Comparison of ENCODE assay signal across 11 cellular contexts in genomic region chr6:169158182-169158573, GRCh38.
DNase-seq lines count a peak whose midpoint lies in the region; TF ChIP-seq lines count a peak whose summit lies in the region.
"Had no signal": no experiment of that assay in that cellular context is flagged by ENCODE, and none has a peak within 500 bp of the region (broad histone marks: within the 10 kb centered on the region; RNA-seq: fewer than 3 reads in every experiment).

No MANE protein-coding gene starts in this region.

- intact Hi-C loops in adrenal gland (cut with DNase I) (no loop called here), tibial artery (cut with DNase I; ENCODE audit: low total_unique reads) (no loop called here)

- peak overlapping the region in 2 of 5 donors; percentile 27 to 59 for H3K27ac ChIP-seq in adrenal gland
- peak overlapping the region; percentile 11 for H3K27ac ChIP-seq in muscle layer of duodenum (ENCODE audit: low read length)
- H3K27ac ChIP-seq in tibial artery, result peak overlapping the region; percentile 60 to 66

- H3K4me1 Mint-ChIP-seq in type B pancreatic cell (ENCODE audit: unreplicated experiment), result no peaks in the 10 kb centered on the region

- H3K9me3 ChIP-seq in adrenal gland (replicated peaks in 1 of 3), result no peaks in the 10 kb centered on the region
- no peaks in the 10 kb centered on the region for H3K9me3 ChIP-seq in muscle layer of duodenum (ENCODE audit: control insufficient read depth in 1 of 2, low read length in 2 of 2)
- H3K9me3 ChIP-seq in tibial artery, result no peaks in the 10 kb centered on the region

- WGBS in adrenal gland, 4 donors, result 32 to 52% (median 42%) methylated on average over 10 of the region's 10 CpGs

- TF ChIP-seq CTCF in adrenal gland (IDR thresholded peaks at IDR 0.05), result no peak
- TF ChIP-seq CTCF in fibroblast of villous mesenchyme (IDR thresholded peaks at IDR 0.05; ENCODE audit: insufficient read depth, low read depth, low read length), result no peak
- TF ChIP-seq CTCF in tibial artery (IDR thresholded peaks at IDR 0.05), result no peak
- no peak for TF ChIP-seq CTCF in type B pancreatic cell (conservative IDR thresholded peaks at IDR 0.05)

- H3K4me1 ChIP-seq in adrenal gland (replicated peaks in 1 of 2) (peaks cover 0 to 6% of the 10 kb centered on the region in 2 donors), muscle layer of duodenum (ENCODE audit: control insufficient read depth in 1 of 2, insufficient read depth in 2 of 2, low read length in 2 of 2) (peaks cover 0 to 16% of the 10 kb centered on the region in 2 donors), tibial artery (peaks cover 0 to 47% (median 28%) of the 10 kb centered on the region in 4 donors)

- H3K36me3 Mint-ChIP-seq in type B pancreatic cell, result no peaks in the 10 kb centered on the region

- DNase-seq in adrenal gland (peak in 6 of 7 donors; percentile 46 to 78 (median 56)), fibroblast of villous mesenchyme (ENCODE audit: low read depth) (peak; percentile 66), tibial artery (peak; percentile 71 to 80), NK-92 (lab: John Stamatoyannopoulos, UW; ENCODE audit: unreplicated experiment) (no peak), NOMO-1 treated with dmso at 0.1 percent for 144 hours (lab: John Stamatoyannopoulos, UW; ENCODE audit: unreplicated experiment) (no peak), SW 1271 (lab: John Stamatoyannopoulos, UW) (no peak), type B pancreatic cell (ENCODE audit: extremely low spot score, unreplicated experiment) (no peak)
- DNase-seq: central memory CD4-positive, alpha-beta T cell; NCI-H1694; stimulated activated CD4-positive, alpha-beta T cell treated with anti-CD3 and anti-CD28 coated beads, Interleukin-4, amount 100 ng/mL, for 4 hours had no signal

- H3K9me3 Mint-ChIP-seq in type B pancreatic cell, result peaks cover 4% of the 10 kb centered on the region

- H3K36me3 ChIP-seq in adrenal gland (replicated peaks in 1 of 2), result no peaks in the 10 kb centered on the region
- no peaks in the 10 kb centered on the region for H3K36me3 ChIP-seq in muscle layer of duodenum (ENCODE audit: control insufficient read depth in 1 of 2, insufficient read depth in 2 of 2, low read length in 2 of 2)
- H3K36me3 ChIP-seq in tibial artery, result no peaks in the 10 kb centered on the region

- no peak overlapping the region for H3K4me3 Mint-ChIP-seq in type B pancreatic cell

- no peak for TF ChIP-seq POLR2A in adrenal gland (IDR thresholded peaks at IDR 0.05)

- no peaks in the 10 kb centered on the region for H3K27me3 Mint-ChIP-seq in type B pancreatic cell

- no peak overlapping the region for H3K4me3 ChIP-seq in adrenal gland
- H3K4me3 ChIP-seq in fibroblast of villous mesenchyme (ENCODE audit: low read depth, low read length), result no peak overlapping the region
- H3K4me3 ChIP-seq in muscle layer of duodenum (ENCODE audit: low read depth in 1 of 2, low read length in 2 of 2), result no peak overlapping the region
- peak overlapping the region in 1 of 2 donors; percentile 30 for H3K4me3 ChIP-seq in tibial artery

- H3K27me3 ChIP-seq in adrenal gland, result no peaks in the 10 kb centered on the region
- H3K27me3 ChIP-seq in muscle layer of duodenum (ENCODE audit: low read depth, low read length), result no peaks in the 10 kb centered on the region
- H3K27me3 ChIP-seq in tibial artery, result no peaks in the 10 kb centered on the region

- H3K27ac Mint-ChIP-seq in type B pancreatic cell, result no peak overlapping the region

Comparison
In these comparisons a context has a peak if more than half of its experiments do, and no peak if none do; other contexts are left out.
1. DNase-seq: peak in adrenal gland (6 of 7), fibroblast of villous mesenchyme (single experiment) and tibial artery (2 of 2); none in NK-92 (single experiment), NOMO-1 treated with dmso at 0.1 percent for 144 hours (single experiment), SW 1271 (0 of 2) and type B pancreatic cell (single experiment).